ENCODE assay signal across 22 cellular contexts in genomic region chr4:160523236-160523635, GRCh38.
A peak's percentile ranks its signal among the peaks of the same experiment; 100 is the strongest.
DNase-seq lines count a peak whose midpoint lies in the region; ATAC-seq and TF ChIP-seq lines count a peak whose summit lies in the region.
"Had no signal": no experiment of that assay in that cellular context is flagged by ENCODE, and none has a peak within 500 bp of the region (broad histone marks: within the 10 kb centered on the region; RNA-seq: fewer than 3 reads in every experiment).

No MANE protein-coding gene starts in this region.

- TF ChIP-seq CTCF in omental fat pad (IDR thresholded peaks at IDR 0.05): no peak
- TF ChIP-seq CTCF in CD8-positive, alpha-beta T cell (IDR thresholded peaks at IDR 0.05): no peak

- H3K27me3 ChIP-seq in CD8-positive, alpha-beta T cell (ENCODE audit: insufficient read depth, low read length): no peaks in the 10 kb centered on the region
- H3K27me3 ChIP-seq: MG63 had no signal

- no peaks in the 10 kb centered on the region for H3K9me3 ChIP-seq in CD8-positive, alpha-beta T cell (ENCODE audit: low read length)
- H3K9me3 ChIP-seq: MG63 had no signal

- DNase-seq in Caki2 (ENCODE audit: low read depth) (peak; percentile 22), NCI-H460 (ENCODE audit: extremely low read depth, low read depth) (peak; percentile 25), astrocyte of the hippocampus (ENCODE audit: low read depth, low spot score) (peak; percentile 33), omental fat pad (ENCODE audit: low spot score) (no peak), HT-29 (ENCODE audit: low spot score) (no peak)
- no peak for DNase-seq in CD8-positive, alpha-beta T cell
- DNase-seq: H7, HFFc6, Karpas-422, MG63, NCI-H1092, NCI-H1436, NCI-H1930, NCI-H2227 treated with DMSO at 0.1 percent for 48 hours, NCI-H524, NCI-H82, Right ventricle myocardium superior had no signal

- no peak overlapping the region for H3K27ac Mint-ChIP-seq in CD8-positive, alpha-beta T cell
- H3K27ac Mint-ChIP-seq: B cell, CD14-positive monocyte, HFFc6, IgD-negative memory B cell had no signal

- H3K9me3 Mint-ChIP-seq in CD8-positive, alpha-beta T cell: peaks cover 18% of the 10 kb centered on the region

- H3K4me1 ChIP-seq in CD8-positive, alpha-beta T cell (ENCODE audit: insufficient read depth, low read length): no peaks in the 10 kb centered on the region

- no peaks in the 10 kb centered on the region for H3K36me3 ChIP-seq in CD8-positive, alpha-beta T cell (ENCODE audit: insufficient read depth, low read length)
- H3K36me3 ChIP-seq: MG63 had no signal

- H3K27me3 Mint-ChIP-seq in CD8-positive, alpha-beta T cell (ENCODE audit: low read depth): no peaks in the 10 kb centered on the region
- H3K27me3 Mint-ChIP-seq: B cell, IgD-negative memory B cell had no signal

- H3K27ac ChIP-seq in CD8-positive, alpha-beta T cell (ENCODE audit: low read depth, low read length): no peak overlapping the region

- POLR2A ChIA-PET in CD8-positive, alpha-beta T cell (lab: Charles Lee): no interaction called here

- H3K4me3 ChIP-seq in CD8-positive, alpha-beta T cell (ENCODE audit: low read depth, low read length): no peak overlapping the region
- H3K4me3 ChIP-seq: MG63 had no signal

- in situ Hi-C loops in Caki2 (cut with HindIII; ENCODE audit: low pct_unique_long_range_greater_than_20kb, low sequenced_read_pairs): no loop called here

- no peaks in the 10 kb centered on the region for H3K4me1 Mint-ChIP-seq in CD8-positive, alpha-beta T cell (ENCODE audit: low read depth)
- H3K4me1 Mint-ChIP-seq: B cell, CD14-positive monocyte had no signal

- CTCF ChIA-PET in CD8-positive, alpha-beta T cell (lab: Charles Lee): no interaction called here

- ATAC-seq in omental fat pad (ENCODE audit: low FRiP score): peak; percentile 73
- no peak for ATAC-seq in GM21529 (IDR thresholded peaks at IDR 0.05; ENCODE audit: unreplicated experiment)
- ATAC-seq in CD8-positive, alpha-beta T cell: no peak
- ATAC-seq in HG02973 (IDR thresholded peaks at IDR 0.05; ENCODE audit: unreplicated experiment): no peak

- H3K4me3 Mint-ChIP-seq in CD8-positive, alpha-beta T cell: no peak overlapping the region
- H3K4me3 Mint-ChIP-seq: B cell, CD14-positive monocyte, HFFc6, IgD-negative memory B cell had no signal

- no peaks in the 10 kb centered on the region for H3K36me3 Mint-ChIP-seq in CD8-positive, alpha-beta T cell
- H3K36me3 Mint-ChIP-seq: CD14-positive monocyte, IgD-negative memory B cell had no signal

- intact Hi-C loops in CD8-positive, alpha-beta T cell (cut with DNase I, micrococcal nuclease): no loop called here

Comparison
In these comparisons a context has a peak if more than half of its experiments do, and no peak if none do; other contexts are left out.
1. DNase-seq: peak in Caki2 (single experiment), NCI-H460 (single experiment) and astrocyte of the hippocampus (single experiment); none in omental fat pad (single experiment), HT-29 (single experiment) and CD8-positive, alpha-beta T cell (0 of 7).